In the genomic region with DNA sequence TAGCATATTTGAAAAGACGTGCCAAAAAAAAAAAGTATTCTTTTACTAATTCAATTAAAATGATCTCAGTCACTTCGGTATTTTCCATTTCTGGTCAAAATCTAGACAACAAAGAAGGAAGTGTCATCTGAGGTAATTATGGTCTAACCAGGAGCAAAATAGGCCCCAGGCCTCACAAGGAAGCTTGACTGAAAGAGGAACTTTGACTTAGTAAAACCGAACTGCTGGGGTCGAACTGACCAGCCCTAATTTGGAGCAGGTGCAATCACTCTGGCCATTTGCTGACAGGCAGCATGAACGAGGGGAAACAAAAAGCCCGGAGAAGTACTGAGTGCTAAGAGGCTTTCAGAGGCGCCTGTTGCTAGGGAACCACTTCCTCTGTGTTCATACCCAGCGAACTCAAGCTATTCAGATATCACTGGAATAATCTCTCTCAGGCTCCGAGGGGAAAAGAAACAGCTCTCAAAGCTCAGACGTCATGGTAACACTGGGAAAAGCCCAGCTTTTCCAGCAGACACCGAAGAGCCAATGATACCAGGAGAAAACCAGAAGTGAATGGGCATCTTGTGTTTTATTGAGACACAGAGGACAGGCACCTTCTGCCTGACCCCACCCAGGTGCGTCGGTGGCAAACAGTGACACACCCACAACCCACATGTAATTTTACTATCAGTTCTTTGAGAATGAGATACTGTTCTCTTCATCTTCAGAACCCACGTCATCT, we compare ENCODE assay signal across 8 cellular contexts.
DNase-seq lines count a peak whose midpoint lies in the region; ATAC-seq and TF ChIP-seq lines count a peak whose summit lies in the region.

No MANE protein-coding gene starts in this region.

- peak overlapping the region; percentile 99 for H3K27ac Mint-ChIP-seq in stimulated activated naive CD8-positive, alpha-beta T cell treated with anti-CD3 and anti-CD28 coated beads, Interleukin-15, Interleukin-2, amounts not matched to agents 100 ng/mL and 50 ng/mL, for 24 hours

- no peaks in the 10 kb centered on the region for H3K9me3 Mint-ChIP-seq in stimulated activated naive CD8-positive, alpha-beta T cell treated with anti-CD3 and anti-CD28 coated beads, Interleukin-15, Interleukin-2, amounts not matched to agents 100 ng/mL and 50 ng/mL, for 24 hours

- TF ChIP-seq CTCF in AG09319 (IDR thresholded peaks at IDR 0.05; ENCODE audit: low read depth, low read length), result no peak
- TF ChIP-seq CTCF in fibroblast of pulmonary artery (IDR thresholded peaks at IDR 0.05; ENCODE audit: low read length, missing control alignments), result no peak

- H3K4me1 ChIP-seq in neuron (ENCODE audit: insufficient read depth, low read length), result peaks cover 32% of the 10 kb centered on the region

- peak overlapping the region; percentile 77 for H3K4me3 Mint-ChIP-seq in stimulated activated naive CD8-positive, alpha-beta T cell treated with anti-CD3 and anti-CD28 coated beads, Interleukin-15, Interleukin-2, amounts not matched to agents 100 ng/mL and 50 ng/mL, for 24 hours

- DNase-seq in AG09319 (ENCODE audit: extremely low read depth, low read depth) (peak; percentile 25), NOMO-1 (lab: John Stamatoyannopoulos, UW; ENCODE audit: unreplicated experiment in 2 of 2) (peak; percentile 96 to 99), fibroblast of pulmonary artery (ENCODE audit: low read depth) (peak; percentile 81)
- DNase-seq in activated T-cell treated with anti-CD3 and anti-CD28 coated beads, Interleukin-2, amount 50 U/mL, for 48 hours, result peak; percentile 77 to 79

- H3K4me1 Mint-ChIP-seq in stimulated activated naive CD8-positive, alpha-beta T cell treated with anti-CD3 and anti-CD28 coated beads, Interleukin-15, Interleukin-2, amounts not matched to agents 100 ng/mL and 50 ng/mL, for 24 hours (ENCODE audit: low read depth), result peaks cover 88% of the 10 kb centered on the region

- H3K9me3 ChIP-seq in neuron (ENCODE audit: low read length), result no peaks in the 10 kb centered on the region

- ATAC-seq in GM18909 (IDR thresholded peaks at IDR 0.05; ENCODE audit: poor library complexity, unreplicated experiment) (peak; percentile 96), HG03175 (IDR thresholded peaks at IDR 0.05; ENCODE audit: unreplicated experiment) (peak; percentile 93)

- no peaks in the 10 kb centered on the region for H3K27me3 ChIP-seq in neuron (ENCODE audit: insufficient read depth, low read length)

- H3K4me3 ChIP-seq in fibroblast of pulmonary artery (replicated peaks; ENCODE audit: low read depth, low read length), result no peak overlapping the region
- H3K4me3 ChIP-seq in neuron (ENCODE audit: low read length), result peak overlapping the region; percentile 30

- no peaks in the 10 kb centered on the region for H3K36me3 ChIP-seq in neuron (ENCODE audit: insufficient read depth, low read length)

- no peaks in the 10 kb centered on the region for H3K27me3 Mint-ChIP-seq in stimulated activated naive CD8-positive, alpha-beta T cell treated with anti-CD3 and anti-CD28 coated beads, Interleukin-15, Interleukin-2, amounts not matched to agents 100 ng/mL and 50 ng/mL, for 24 hours

- no peaks in the 10 kb centered on the region for H3K36me3 Mint-ChIP-seq in stimulated activated naive CD8-positive, alpha-beta T cell treated with anti-CD3 and anti-CD28 coated beads, Interleukin-15, Interleukin-2, amounts not matched to agents 100 ng/mL and 50 ng/mL, for 24 hours (ENCODE audit: low read depth)

- H2AFZ ChIP-seq in neuron (ENCODE audit: low read depth, low read length), result peak overlapping the region; percentile 71

Comparison
In these comparisons a context has a peak if more than half of its experiments do, and no peak if none do; other contexts are left out.
1. DNase-seq: peak in every context shown above with its lines; median percentile 98 in NOMO-1; 81 in fibroblast of pulmonary artery; 78 in activated T-cell treated with anti-CD3 and anti-CD28 coated beads, Interleukin-2, amount 50 U/mL, for 48 hours; 25 in AG09319.